18 cellular contexts compared by ENCODE assay signal in the genomic region with DNA sequence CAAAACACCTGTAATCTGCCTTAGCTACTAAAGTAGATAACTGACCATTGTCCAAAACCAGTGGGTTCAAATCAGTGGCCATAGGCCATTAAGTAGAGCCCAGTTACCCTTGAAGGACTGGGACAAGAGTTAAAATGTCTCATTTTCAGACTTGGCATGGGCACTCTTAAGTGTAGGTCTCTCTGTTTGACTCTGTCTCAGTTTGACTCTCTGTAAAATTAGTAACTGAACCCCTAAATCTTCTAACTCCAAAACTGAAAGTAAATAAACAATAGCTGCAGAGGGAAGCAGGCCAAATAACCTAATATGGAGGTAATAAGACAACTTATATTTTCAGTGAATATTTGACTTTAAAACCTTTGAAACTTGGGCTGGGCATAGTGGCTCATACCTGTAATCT.
A peak's percentile ranks its signal among the peaks of the same experiment; 100 is the strongest.
DNase-seq lines count a peak whose midpoint lies in the region; ATAC-seq, FAIRE-seq and TF ChIP-seq lines count a peak whose summit lies in the region.
"Had no signal": no experiment of that assay in that cellular context is flagged by ENCODE, and none has a peak within 500 bp of the region (broad histone marks: within the 10 kb centered on the region; RNA-seq: fewer than 3 reads in every experiment).

No MANE protein-coding gene starts in this region.

- FAIRE-seq in GM12878 (lab: Jason Lieb, UNC): no peak
- FAIRE-seq: HepG2, kidney had no signal

- no peak overlapping the region; the same call in 1 of the 2 replicates for H3K27ac ChIP-seq in GM12878 (ENCODE audit: control insufficient read depth, insufficient read depth)
- H3K27ac ChIP-seq: BLaER1, esophagus squamous epithelium, heart right ventricle, upper lobe of left lung had no signal

- no peaks in the 10 kb centered on the region for H3K36me3 ChIP-seq in GM12878 (ENCODE audit: control insufficient read depth in 2 of 2, insufficient read depth in 2 of 2, low read length in 1 of 2)
- H3K36me3 ChIP-seq: BLaER1, esophagus squamous epithelium, heart right ventricle, upper lobe of left lung had no signal

- no peaks in the 10 kb centered on the region; a peak in 1 of 4 replicates for H3K27me3 ChIP-seq in GM12878 (replicated peaks in 1 of 2; ENCODE audit: control insufficient read depth in 2 of 2, insufficient read depth in 2 of 2, low read length in 1 of 2)
- H3K27me3 ChIP-seq: esophagus squamous epithelium, upper lobe of left lung had no signal

- ATAC-seq in GM18907 (IDR thresholded peaks at IDR 0.05; ENCODE audit: unreplicated experiment) (peak; percentile 65), GM21717 (IDR thresholded peaks at IDR 0.05; ENCODE audit: unreplicated experiment) (peak; percentile 65), HG03064 (IDR thresholded peaks at IDR 0.05; ENCODE audit: low read depth, unreplicated experiment) (peak; percentile 62), GM12878 (peak; percentile 72)
- ATAC-seq: heart right ventricle; HepG2; stimulated activated memory B cell treated with anti-CD40 and anti-IgM and Interleukin-4, amounts not matched to agents 10 μg/mL and 1 μg/mL and 100 μg/mL, for 72 hours had no signal

- intact Hi-C loops in GM12878 (cut with micrococcal nuclease; ENCODE audit: unreplicated experiment): no loop called here

- peaks cover 6% of the 10 kb centered on the region; the same call in 1 of the 2 replicates for H3K4me1 ChIP-seq in GM12878 (ENCODE audit: control insufficient read depth, insufficient read depth, low read length)
- H3K4me1 ChIP-seq: esophagus squamous epithelium, upper lobe of left lung had no signal

- no peak for TF ChIP-seq CTCF in GM12878 (IDR thresholded peaks at IDR 0.05 in 2 of 3, conservative IDR thresholded peaks at IDR 0.05 in 1 of 3; ENCODE audit: control insufficient read depth in 2 of 3, extremely low read depth in 1 of 3, insufficient read depth in 1 of 3, low read depth in 3 of 3, low read length in 3 of 3)

- TF ChIP-seq EP300 in GM12878 (IDR thresholded peaks at IDR 0.05; ENCODE audit: borderline replicate concordance in 1 of 2, control insufficient read depth in 1 of 2, low read depth in 2 of 2, low read length in 2 of 2): no peak

- peak overlapping the region; percentile 31; the same call in 1 of the 2 replicates for H3K4me2 ChIP-seq in GM12878 (ENCODE audit: control insufficient read depth, insufficient read depth)
- H3K4me2 ChIP-seq: BLaER1 had no signal

- in situ Hi-C loops in GM12878 (cut with MboI): no loop called here

- SMC1A ChIA-PET in GM12878 (lab: Charles Lee; ENCODE audit: uncharacterized antibody, unreplicated experiment): no interaction called here

- peak; percentile 19 for DNase-seq in GM12878 (ENCODE audit: low read depth, low spot score)
- DNase-seq in NCI-H146 (lab: John Stamatoyannopoulos, UW): no peak
- no peak for DNase-seq in OCI-M1 (lab: John Stamatoyannopoulos, UW)
- no peak for DNase-seq in NCI-H2029 (lab: John Stamatoyannopoulos, UW)
- DNase-seq: activated effector memory CD4-positive, alpha-beta T cell treated with anti-CD3 and anti-CD28 coated beads, Interleukin-2, amount 50 U/mL, for 16 hours; esophagus squamous epithelium; heart right ventricle; kidney; MV-4-11; occipital lobe; SIG-M5; upper lobe of left lung had no signal

- H4K20me1 ChIP-seq in GM12878 (ENCODE audit: control insufficient read depth, insufficient read depth): no peaks in the 10 kb centered on the region
- H4K20me1 ChIP-seq: BLaER1 had no signal

- H2AFZ ChIP-seq in GM12878 (ENCODE audit: control insufficient read depth, low read depth, low read length): peak overlapping the region; percentile 45

- H3K9me3 ChIP-seq in GM12878 (replicated peaks; ENCODE audit: control insufficient read depth, insufficient read depth, low read length): no peaks in the 10 kb centered on the region
- H3K9me3 ChIP-seq: BLaER1, esophagus squamous epithelium, heart right ventricle, upper lobe of left lung had no signal

- no peak for TF ChIP-seq RAD21 in GM12878 (IDR thresholded peaks at IDR 0.05; ENCODE audit: insufficient read depth, low read depth, low read length)

- H3K79me2 ChIP-seq in GM12878 (ENCODE audit: control insufficient read depth, insufficient read depth, low read length): no peaks in the 10 kb centered on the region

- POLR2A ChIA-PET in GM12878 (lab: Charles Lee): no interaction called here

- CTCF ChIA-PET in GM12878 (lab: Yijun Ruan, JAX): interaction anchor here (1.0 kb wide), 1 partner anchor 36 kb away, joined by 3 read pairs; no protein-coding TSS in a partner anchor

- no TSS peak for BruUV-seq in GM12878 (replicated peaks; lab: Mats Ljungman, UMichigan)

- no peak for TF ChIP-seq POLR2A in GM12878 (IDR thresholded peaks at IDR 0.05; ENCODE audit: low read depth, low read length)

- RAD21 ChIA-PET in GM12878 (lab: Charles Lee; ENCODE audit: unreplicated experiment): interaction anchor here (0.7 kb wide), 1 partner anchor 24 kb away, joined by 3 read pairs; no protein-coding TSS in a partner anchor

- H3K4me3 ChIP-seq in GM12878: no peak overlapping the region
- H3K4me3 ChIP-seq: BLaER1, esophagus squamous epithelium, heart right ventricle, upper lobe of left lung had no signal

- no peak overlapping the region for H3K9ac ChIP-seq in GM12878 (ENCODE audit: control insufficient read depth, insufficient read depth, low read length)
- H3K9ac ChIP-seq: BLaER1 had no signal

TF ChIP-seq in GM12878, 131 proteins besides CTCF, POLR2A, EP300 and RAD21 (continues in another document):
- TF ChIP-seq POLR2AphosphoS2 (IDR thresholded peaks at IDR 0.05; ENCODE audit: low read depth, low read length) (no peak), MYB (IDR thresholded peaks at IDR 0.05; ENCODE audit: borderline replicate concordance, low read depth, low read length) (no peak), SIN3A (IDR thresholded peaks at IDR 0.05; ENCODE audit: low read depth, low read length) (no peak), HCFC1 (IDR thresholded peaks at IDR 0.05; ENCODE audit: low read length) (no peak), JUNB (IDR thresholded peaks at IDR 0.05) (peak; percentile 66)
- TF ChIP-seq, protein P1, sequence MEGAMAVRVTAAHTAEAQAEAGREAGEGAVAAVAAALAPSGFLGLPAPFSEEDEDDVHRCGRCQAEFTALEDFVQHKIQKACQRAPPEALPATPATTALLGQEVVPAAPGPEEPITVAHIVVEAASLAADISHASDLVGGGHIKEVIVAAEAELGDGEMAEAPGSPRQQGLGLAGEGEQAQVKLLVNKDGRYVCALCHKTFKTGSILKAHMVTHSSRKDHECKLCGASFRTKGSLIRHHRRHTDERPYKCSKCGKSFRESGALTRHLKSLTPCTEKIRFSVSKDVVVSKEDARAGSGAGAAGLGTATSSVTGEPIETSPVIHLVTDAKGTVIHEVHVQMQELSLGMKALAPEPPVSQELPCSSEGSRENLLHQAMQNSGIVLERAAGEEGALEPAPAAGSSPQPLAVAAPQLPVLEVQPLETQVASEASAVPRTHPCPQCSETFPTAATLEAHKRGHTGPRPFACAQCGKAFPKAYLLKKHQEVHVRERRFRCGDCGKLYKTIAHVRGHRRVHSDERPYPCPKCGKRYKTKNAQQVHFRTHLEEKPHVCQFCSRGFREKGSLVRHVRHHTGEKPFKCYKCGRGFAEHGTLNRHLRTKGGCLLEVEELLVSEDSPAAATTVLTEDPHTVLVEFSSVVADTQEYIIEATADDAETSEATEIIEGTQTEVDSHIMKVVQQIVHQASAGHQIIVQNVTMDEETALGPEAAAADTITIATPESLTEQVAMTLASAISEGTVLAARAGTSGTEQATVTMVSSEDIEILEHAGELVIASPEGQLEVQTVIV (IDR thresholded peaks at IDR 0.05; ENCODE audit: borderline replicate concordance, partially characterized antibody): no peak
- TF ChIP-seq, protein P2, sequence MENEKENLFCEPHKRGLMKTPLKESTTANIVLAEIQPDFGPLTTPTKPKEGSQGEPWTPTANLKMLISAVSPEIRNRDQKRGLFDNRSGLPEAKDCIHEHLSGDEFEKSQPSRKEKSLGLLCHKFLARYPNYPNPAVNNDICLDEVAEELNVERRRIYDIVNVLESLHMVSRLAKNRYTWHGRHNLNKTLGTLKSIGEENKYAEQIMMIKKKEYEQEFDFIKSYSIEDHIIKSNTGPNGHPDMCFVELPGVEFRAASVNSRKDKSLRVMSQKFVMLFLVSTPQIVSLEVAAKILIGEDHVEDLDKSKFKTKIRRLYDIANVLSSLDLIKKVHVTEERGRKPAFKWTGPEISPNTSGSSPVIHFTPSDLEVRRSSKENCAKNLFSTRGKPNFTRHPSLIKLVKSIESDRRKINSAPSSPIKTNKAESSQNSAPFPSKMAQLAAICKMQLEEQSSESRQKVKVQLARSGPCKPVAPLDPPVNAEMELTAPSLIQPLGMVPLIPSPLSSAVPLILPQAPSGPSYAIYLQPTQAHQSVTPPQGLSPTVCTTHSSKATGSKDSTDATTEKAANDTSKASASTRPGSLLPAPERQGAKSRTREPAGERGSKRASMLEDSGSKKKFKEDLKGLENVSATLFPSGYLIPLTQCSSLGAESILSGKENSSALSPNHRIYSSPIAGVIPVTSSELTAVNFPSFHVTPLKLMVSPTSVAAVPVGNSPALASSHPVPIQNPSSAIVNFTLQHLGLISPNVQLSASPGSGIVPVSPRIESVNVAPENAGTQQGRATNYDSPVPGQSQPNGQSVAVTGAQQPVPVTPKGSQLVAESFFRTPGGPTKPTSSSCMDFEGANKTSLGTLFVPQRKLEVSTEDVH (IDR thresholded peaks at IDR 0.05; ENCODE audit: low read depth, partially characterized antibody): no peak
- TF ChIP-seq, protein P3, sequence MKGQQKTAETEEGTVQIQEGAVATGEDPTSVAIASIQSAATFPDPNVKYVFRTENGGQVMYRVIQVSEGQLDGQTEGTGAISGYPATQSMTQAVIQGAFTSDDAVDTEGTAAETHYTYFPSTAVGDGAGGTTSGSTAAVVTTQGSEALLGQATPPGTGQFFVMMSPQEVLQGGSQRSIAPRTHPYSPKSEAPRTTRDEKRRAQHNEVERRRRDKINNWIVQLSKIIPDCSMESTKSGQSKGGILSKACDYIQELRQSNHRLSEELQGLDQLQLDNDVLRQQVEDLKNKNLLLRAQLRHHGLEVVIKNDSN (IDR thresholded peaks at IDR 0.05; ENCODE audit: borderline replicate concordance, extremely low read length, insufficient read depth, low read depth, low read length): no peak
- TF ChIP-seq, protein P4, sequence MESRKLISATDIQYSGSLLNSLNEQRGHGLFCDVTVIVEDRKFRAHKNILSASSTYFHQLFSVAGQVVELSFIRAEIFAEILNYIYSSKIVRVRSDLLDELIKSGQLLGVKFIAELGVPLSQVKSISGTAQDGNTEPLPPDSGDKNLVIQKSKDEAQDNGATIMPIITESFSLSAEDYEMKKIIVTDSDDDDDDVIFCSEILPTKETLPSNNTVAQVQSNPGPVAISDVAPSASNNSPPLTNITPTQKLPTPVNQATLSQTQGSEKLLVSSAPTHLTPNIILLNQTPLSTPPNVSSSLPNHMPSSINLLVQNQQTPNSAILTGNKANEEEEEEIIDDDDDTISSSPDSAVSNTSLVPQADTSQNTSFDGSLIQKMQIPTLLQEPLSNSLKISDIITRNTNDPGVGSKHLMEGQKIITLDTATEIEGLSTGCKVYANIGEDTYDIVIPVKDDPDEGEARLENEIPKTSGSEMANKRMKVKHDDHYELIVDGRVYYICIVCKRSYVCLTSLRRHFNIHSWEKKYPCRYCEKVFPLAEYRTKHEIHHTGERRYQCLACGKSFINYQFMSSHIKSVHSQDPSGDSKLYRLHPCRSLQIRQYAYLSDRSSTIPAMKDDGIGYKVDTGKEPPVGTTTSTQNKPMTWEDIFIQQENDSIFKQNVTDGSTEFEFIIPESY (IDR thresholded peaks at IDR 0.05): no peak
